ENCODE assay signal across 8 cellular contexts in genomic region chr3:15405448-15406050, GRCh38. TPM values are rescaled to one million over a fixed set of nuclear protein-coding genes. Genes with fewer than 3 reads are reported as not detected.
DNase-seq lines count a peak whose midpoint lies in the region; FAIRE-seq and TF ChIP-seq lines count a peak whose summit lies in the region.

No MANE protein-coding gene starts in this region.

- CTCF ChIA-PET in mammary epithelial cell (lab: Charles Lee; ENCODE audit: low non-redundant PET) (interaction anchor here (0.6 to 1.0 kb wide), 5 partner anchors 106 to 240 kb away, joined by 3 to 8 read pairs (median 5); no protein-coding TSS in a partner anchor), Calu3 (lab: Charles Lee) (interaction anchor here (0.6 to 1.7 kb wide), 5 partner anchors 18 to 203 kb away, joined by 3 to 43 read pairs (median 4); no protein-coding TSS in a partner anchor)

- H3K9me1 ChIP-seq in keratinocyte (ENCODE audit: control insufficient read depth, extremely low read depth, insufficient read depth, low read length) = no peaks in the 10 kb centered on the region

- DNase-seq in NCI-H2196 (lab: John Stamatoyannopoulos, UW; ENCODE audit: unreplicated experiment) = peak; percentile 40
- DNase-seq in NCI-H2196 treated with DMSO at 0.1 percent for 48 hours (lab: John Stamatoyannopoulos, UW; ENCODE audit: unreplicated experiment) = no peak
- no peak for DNase-seq in HFF-Myc (ENCODE audit: extremely low read depth, low read depth)
- DNase-seq in NCI-H82 (lab: John Stamatoyannopoulos, UW) = peak; percentile 70
- DNase-seq in mammary epithelial cell = peak; percentile 38
- no peak for DNase-seq in keratinocyte (ENCODE audit: low read depth, low spot score)
- peak; percentile 55 for DNase-seq in testis
- DNase-seq in Calu3 = no peak

- peak; percentile 57 for TF ChIP-seq CTCF in HFF-Myc (IDR thresholded peaks at IDR 0.05; ENCODE audit: low read depth, low read length, missing control alignments)
- peak; percentile 58 to 61 for TF ChIP-seq CTCF in mammary epithelial cell (conservative IDR thresholded peaks at IDR 0.05 in 1 of 2, IDR thresholded peaks at IDR 0.05 in 1 of 2; ENCODE audit: extremely low read depth in 1 of 2, insufficient read depth in 1 of 2, low read depth in 1 of 2, low read length in 2 of 2)
- peak in 2 of 3 experiments; percentile 37 to 49 for TF ChIP-seq CTCF in keratinocyte (optimal IDR thresholded peaks at IDR 0.05 in 1 of 3, IDR thresholded peaks at IDR 0.05 in 1 of 3, conservative IDR thresholded peaks at IDR 0.05 in 1 of 3; ENCODE audit: extremely low read depth in 1 of 3, insufficient read depth in 2 of 3, low read length in 3 of 3)
- peak; percentile 63 to 72 (median 66) for TF ChIP-seq CTCF in testis (IDR thresholded peaks at IDR 0.05)
- no peak for TF ChIP-seq CTCF in Calu3 (IDR thresholded peaks at IDR 0.05; ENCODE audit: unreplicated experiment)

- H3K36me3 ChIP-seq in mammary epithelial cell (ENCODE audit: insufficient read depth, low read length) (no peaks in the 10 kb centered on the region), keratinocyte (ENCODE audit: control insufficient read depth in 2 of 2, extremely low read depth in 1 of 2, insufficient read depth in 2 of 2, low read length in 2 of 2) (no peaks in the 10 kb centered on the region), testis (ENCODE audit: low read depth, missing control alignments) (no peaks in the 10 kb centered on the region)

- WGBS in mammary epithelial cell (ENCODE audit: low coverage, missing lambda C conversion rate) = 35% methylated on average over 3 of the region's 3 CpGs
- 48 to 54% methylated on average over 3 of the region's 3 CpGs for WGBS in testis, 2 donors

- BruUV-seq in mammary epithelial cell (replicated peaks; lab: Mats Ljungman, UMichigan) (no TSS peak), Calu3 (replicated peaks; lab: Mats Ljungman, UMichigan) (no TSS peak)

- no peaks in the 10 kb centered on the region for H3K9me3 ChIP-seq in mammary epithelial cell (replicated peaks; ENCODE audit: insufficient read depth, low read length)
- H3K9me3 ChIP-seq in keratinocyte (ENCODE audit: control insufficient read depth, low read depth, low read length) = no peaks in the 10 kb centered on the region
- H3K9me3 ChIP-seq in testis = no peaks in the 10 kb centered on the region

- H3K27ac ChIP-seq in mammary epithelial cell (ENCODE audit: insufficient read depth, low read depth, low read length) (no peak overlapping the region), keratinocyte (ENCODE audit: control insufficient read depth, insufficient read depth, low read length) (no peak overlapping the region), testis (no peak overlapping the region)

- H3K27ac Mint-ChIP-seq in Calu3 (ENCODE audit: unreplicated experiment) = no peak overlapping the region

- no peak for TF ChIP-seq POLR2A in testis (IDR thresholded peaks at IDR 0.05)

- H4K20me1 ChIP-seq in mammary epithelial cell (ENCODE audit: insufficient read depth, low read length) (no peaks in the 10 kb centered on the region), keratinocyte (ENCODE audit: control insufficient read depth, extremely low read depth, insufficient read depth, low read length) (no peaks in the 10 kb centered on the region)

- no peaks in the 10 kb centered on the region for H3K4me1 Mint-ChIP-seq in Calu3 (ENCODE audit: low read depth, unreplicated experiment)

- H2AFZ ChIP-seq in mammary epithelial cell (ENCODE audit: low read depth, low read length) (no peak overlapping the region), keratinocyte (ENCODE audit: control insufficient read depth, low read length) (no peak overlapping the region)

- H3K27me3 ChIP-seq in mammary epithelial cell (ENCODE audit: insufficient read depth, low read length) = no peaks in the 10 kb centered on the region
- no peaks in the 10 kb centered on the region for H3K27me3 ChIP-seq in keratinocyte (ENCODE audit: control insufficient read depth, extremely low read depth, insufficient read depth, low read length)
- no peaks in the 10 kb centered on the region for H3K27me3 ChIP-seq in testis

- H3K79me2 ChIP-seq in mammary epithelial cell (ENCODE audit: insufficient read depth, low read length) (no peaks in the 10 kb centered on the region), keratinocyte (ENCODE audit: control insufficient read depth, insufficient read depth, low read length) (no peaks in the 10 kb centered on the region)

- H3K36me3 Mint-ChIP-seq in Calu3 (ENCODE audit: insufficient read depth, unreplicated experiment) = no peaks in the 10 kb centered on the region

- H3K4me1 ChIP-seq in mammary epithelial cell (ENCODE audit: insufficient read depth, low read length) (no peaks in the 10 kb centered on the region), keratinocyte (ENCODE audit: control insufficient read depth, extremely low read depth, insufficient read depth, low read length) (no peaks in the 10 kb centered on the region), testis (peaks cover 4% of the 10 kb centered on the region)

- no peaks in the 10 kb centered on the region for H3K27me3 Mint-ChIP-seq in Calu3 (ENCODE audit: unreplicated experiment)

- H3K4me3 ChIP-seq in HFF-Myc (replicated peaks; ENCODE audit: low read depth, low read length) = no peak overlapping the region
- H3K4me3 ChIP-seq in mammary epithelial cell (replicated peaks in 1 of 3; ENCODE audit: insufficient read depth in 1 of 3, low read depth in 2 of 3, low read length in 3 of 3) = no peak overlapping the region
- no peak overlapping the region for H3K4me3 ChIP-seq in keratinocyte (ENCODE audit: control insufficient read depth in 2 of 3, extremely low read depth in 1 of 3, insufficient read depth in 2 of 3, low read depth in 1 of 3, low read length in 3 of 3)
- no peak overlapping the region for H3K4me3 ChIP-seq in testis

- H3K9me3 Mint-ChIP-seq in Calu3 (ENCODE audit: low read depth, unreplicated experiment) = no peaks in the 10 kb centered on the region

- H3K4me2 ChIP-seq in mammary epithelial cell (ENCODE audit: insufficient read depth, low read depth, low read length) (no peak overlapping the region), keratinocyte (ENCODE audit: control insufficient read depth, extremely low read depth, insufficient read depth, low read depth, low read length) (no peak overlapping the region)

- dilution Hi-C loops in mammary epithelial cell (cut with HindIII; ENCODE audit: low sequenced_read_pairs) (no loop called here), keratinocyte (cut with MboI; ENCODE audit: extremely low pct_ligation_motif_present, low sequenced_read_pairs) (no loop called here)

- H3K9ac ChIP-seq in mammary epithelial cell (ENCODE audit: insufficient read depth, low read length) (no peak overlapping the region), keratinocyte (ENCODE audit: control insufficient read depth, extremely low read depth, insufficient read depth, low read length) (no peak overlapping the region)

- FAIRE-seq in keratinocyte (lab: Jason Lieb, UNC) = no peak

- in situ Hi-C loops in mammary epithelial cell (cut with MboI; ENCODE audit: low sequenced_read_pairs in 2 of 2) = loop anchor here (10.0 to 25.0 kb wide), 2 partner anchors 201 to 293 kb away; partner anchors contain the start of gene CAPN7 (in 1 of the 2)

- no peak overlapping the region for H3K4me3 Mint-ChIP-seq in Calu3 (ENCODE audit: low read depth, unreplicated experiment)

- intact Hi-C loops in mammary epithelial cell (cut with micrococcal nuclease) = loop anchor here (1.0 to 2.0 kb wide), 5 partner anchors 137 to 297 kb away; partner anchors contain the start of gene CAPN7
- intact Hi-C loops in testis (cut with DNase I; ENCODE audit: low total_unique reads) = no loop called here
- intact Hi-C loops in Calu3 (cut with micrococcal nuclease; ENCODE audit: unreplicated experiment) = loop anchor here (2.0 to 5.0 kb wide), 3 partner anchors 137 to 297 kb away; no protein-coding TSS in a partner anchor

RNA-seq across cellular contexts. Expression of gene METTL6, which starts 21.8 kb away (rescaled TPM):
- 10 to 100 TPM; 19.7 to 21.5 TPM for total RNA-seq in mammary epithelial cell
- 14.5 TPM for polyA plus RNA-seq in mammary epithelial cell
- 12.1 TPM for polyA minus RNA-seq in mammary epithelial cell
- polyA plus RNA-seq in keratinocyte = 12.6 to 17.2 TPM (median 16.3 TPM) in 3 replicates
- polyA plus RNA-seq in keratinocyte (2011; ENCODE audit: low read depth) = 18.8 TPM
- polyA plus RNA-seq in keratinocyte (2011; cell fraction: cytosol; rRNA removed) = 18.3 and 22.6 TPM in 2 replicates
- 13.8 and 15.8 TPM in 2 replicates for polyA plus RNA-seq in keratinocyte (2011; cell fraction: nucleus; rRNA removed)
- polyA plus RNA-seq in keratinocyte (2012; ENCODE audit: low replicate concordance) = 12.2 and 17.3 TPM in 2 replicates
- 3.0 to 24.9 TPM (median 13.5 TPM) in 3 replicates for polyA minus RNA-seq in keratinocyte
- polyA minus RNA-seq in keratinocyte (2011; cell fraction: cytosol; rRNA and poly(A)+ RNA removed) = 8.1 TPM
- 5.1 and 11.9 TPM in 2 replicates for polyA minus RNA-seq in keratinocyte (2011; cell fraction: nucleus; rRNA and poly(A)+ RNA removed)
- 10 to 100 TPM; 45.1 to 49.4 TPM for total RNA-seq in testis
- polyA plus RNA-seq in testis (ENCODE audit: insufficient read depth, low read depth, low replicate concordance) = 42.9 TPM
- total RNA-seq in Calu3 (2022) = 22.5 and 23.0 TPM in 2 replicates

RNA-seq across cellular contexts. Expression of gene EAF1, which starts 21.8 kb away (rescaled TPM):
- total RNA-seq in mammary epithelial cell = 10 to 100 TPM; 23.4 to 40.3 TPM
- 10.9 TPM for polyA plus RNA-seq in mammary epithelial cell
- polyA minus RNA-seq in mammary epithelial cell = 9.0 TPM
- polyA plus RNA-seq in keratinocyte = 13.5 to 13.7 TPM (median 13.6 TPM) in 3 replicates
- polyA plus RNA-seq in keratinocyte (2011; ENCODE audit: low read depth) = 17.2 TPM
- polyA plus RNA-seq in keratinocyte (2011; cell fraction: cytosol; rRNA removed) = 9.2 and 12.9 TPM in 2 replicates
- 11.2 and 12.8 TPM in 2 replicates for polyA plus RNA-seq in keratinocyte (2011; cell fraction: nucleus; rRNA removed)
- 11.7 and 22.1 TPM in 2 replicates for polyA plus RNA-seq in keratinocyte (2012; ENCODE audit: low replicate concordance)
- 18.5 to 23.5 TPM (median 20.5 TPM) in 3 replicates for polyA minus RNA-seq in keratinocyte
- polyA minus RNA-seq in keratinocyte (2011; cell fraction: cytosol; rRNA and poly(A)+ RNA removed) = 25.5 TPM
- polyA minus RNA-seq in keratinocyte (2011; cell fraction: nucleus; rRNA and poly(A)+ RNA removed) = 15.8 and 17.5 TPM in 2 replicates
- 10 to 100 TPM; 25.5 to 33.4 TPM for total RNA-seq in testis
- 28.5 TPM for polyA plus RNA-seq in testis (ENCODE audit: insufficient read depth, low read depth, low replicate concordance)
- total RNA-seq in Calu3 (2022) = 23.9 and 24.3 TPM in 2 replicates

Comparison
In these comparisons a context has a peak if more than half of its experiments do, and no peak if none do; other contexts are left out.
1. DNase-seq: peak in NCI-H2196 (single experiment), NCI-H82 (single experiment), mammary epithelial cell (single experiment) and testis (single experiment); none in NCI-H2196 treated with DMSO at 0.1 percent for 48 hours (single experiment), HFF-Myc (single experiment), keratinocyte (single experiment) and Calu3 (single experiment).